Comparison of ENCODE assay signal across 8 cellular contexts in genomic region chr11:4187055-4187988, GRCh38.
DNase-seq lines count a peak whose midpoint lies in the region; ATAC-seq and TF ChIP-seq lines count a peak whose summit lies in the region.

No MANE protein-coding gene starts in this region.

- intact Hi-C loops in OCI-LY7 (cut with micrococcal nuclease; ENCODE audit: unreplicated experiment) = loop anchor here (1.0 to 5.0 kb wide), 6 partner anchors 206 to 817 kb away; partner anchors contain the start of gene TRIM21

- H3K4me3 ChIP-seq in OCI-LY7 (ENCODE audit: low read depth, low read length, poor library complexity, severe bottlenecking) = peak overlapping the region; percentile 66
- H3K4me3 ChIP-seq in mucosa of stomach (ENCODE audit: low read length) = peak overlapping the region; percentile 36

- CTCF ChIA-PET in OCI-LY7 (lab: Charles Lee; ENCODE audit: unreplicated experiment) = interaction anchor here (1.0 to 1.4 kb wide), 3 partner anchors 206 to 451 kb away, joined by 3 to 6 read pairs (median 5); partner anchors contain the start of gene TRIM21

- H3K9ac ChIP-seq in mucosa of stomach (ENCODE audit: low read length) = peak overlapping the region; percentile 62

- peak; percentile 80 for TF ChIP-seq CTCF in OCI-LY7 (conservative IDR thresholded peaks at IDR 0.05; ENCODE audit: low read length)

- no peaks in the 10 kb centered on the region for H3K79me2 ChIP-seq in OCI-LY7 (ENCODE audit: insufficient read depth, low read depth, low read length)

- H4K20me1 ChIP-seq in OCI-LY7 (ENCODE audit: insufficient read depth, low read length) = no peaks in the 10 kb centered on the region

- BruUV-seq in OCI-LY7 (replicated peaks; lab: Mats Ljungman, UMichigan) = no TSS peak

- H3K4me1 ChIP-seq in OCI-LY7 (ENCODE audit: insufficient read depth, low read length, poor library complexity, severe bottlenecking) (no peaks in the 10 kb centered on the region), mucosa of stomach (ENCODE audit: control insufficient read depth, insufficient read depth, low read length) (peaks cover 3% of the 10 kb centered on the region)

- ATAC-seq in GM21447 (IDR thresholded peaks at IDR 0.05; ENCODE audit: unreplicated experiment) (peak; percentile 85), esophagus mucosa (peak; percentile 91)

- H3K9me3 ChIP-seq in OCI-LY7 (ENCODE audit: low read length) = no peaks in the 10 kb centered on the region
- no peaks in the 10 kb centered on the region for H3K9me3 ChIP-seq in mucosa of stomach (ENCODE audit: control insufficient read depth, low read length)

- H3K27me3 ChIP-seq in mucosa of stomach (ENCODE audit: control insufficient read depth, insufficient read depth, low read length) = no peaks in the 10 kb centered on the region

- H3K9me2 ChIP-seq in OCI-LY7 (ENCODE audit: insufficient read depth, low read length) = no peaks in the 10 kb centered on the region

- DNase-seq in DMS 273 (lab: John Stamatoyannopoulos, UW; ENCODE audit: unreplicated experiment) = peak; percentile 90
- DNase-seq in HUDEP-2 (lab: John Stamatoyannopoulos, UW; ENCODE audit: unreplicated experiment in 76 of 76) = peak in 73 of 76 experiments; percentile 37 to 93 (median 81)
- peak; percentile 81 for DNase-seq in OCI-LY7 (ENCODE audit: low spot score)
- DNase-seq in activated T-cell treated with anti-CD3 and anti-CD28 coated beads, Interleukin-2, amount 50 U/mL, for 1 hour = peak; percentile 90
- peak; percentile 80 for DNase-seq in stimulated activated CD8-positive, alpha-beta memory T cell treated with anti-CD3 and anti-CD28 coated beads, Interleukin-4, amount 100 ng/mL, for 24 hours (ENCODE audit: low read depth)

- no peak overlapping the region for H3K27ac ChIP-seq in OCI-LY7 (ENCODE audit: low read depth, low read length, poor library complexity, severe bottlenecking)

- H3K36me3 ChIP-seq in OCI-LY7 (ENCODE audit: insufficient read depth, low read length) = no peaks in the 10 kb centered on the region
- no peaks in the 10 kb centered on the region for H3K36me3 ChIP-seq in mucosa of stomach (ENCODE audit: control insufficient read depth, insufficient read depth, low read length)

- POLR2A ChIA-PET in OCI-LY7 (lab: Charles Lee) = interaction anchor here (0.7 kb wide), 1 partner anchor 27 kb away, joined by 3 read pairs; no protein-coding TSS in a partner anchor

- H3K4me2 ChIP-seq in OCI-LY7 (ENCODE audit: low read length) = peak overlapping the region; percentile 68

- H2AFZ ChIP-seq in OCI-LY7 (ENCODE audit: low read length) = peak overlapping the region; percentile 94
